Comparison of ENCODE assay signal across 12 cellular contexts in the genomic region with DNA sequence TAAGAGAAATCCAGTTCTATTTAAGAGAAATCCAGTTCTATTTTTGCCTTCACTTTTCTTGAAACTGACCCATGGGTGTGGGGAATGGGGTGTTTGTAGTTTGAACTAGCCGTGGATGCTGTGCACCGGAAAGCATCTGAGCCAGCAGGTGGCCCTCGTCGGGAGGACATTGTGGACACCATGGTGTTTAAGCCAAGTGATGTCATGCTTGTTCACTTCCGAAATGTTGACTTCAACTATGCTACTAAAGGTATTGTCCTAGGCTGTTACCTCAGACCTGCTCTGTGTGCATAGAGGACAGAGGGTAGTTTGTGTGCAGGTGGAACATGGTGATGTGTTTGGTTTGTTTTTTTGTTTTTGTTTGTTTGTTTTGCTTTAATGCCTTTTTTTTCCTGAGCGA. TPM values are rescaled to one million over a fixed set of nuclear protein-coding genes. Genes with fewer than 3 reads are reported as not detected.
A peak's percentile ranks its signal among the peaks of the same experiment; 100 is the strongest.
DNase-seq lines count a peak whose midpoint lies in the region; ATAC-seq and TF ChIP-seq lines count a peak whose summit lies in the region.
"Had no signal": no experiment of that assay in that cellular context is flagged by ENCODE, and none has a peak within 500 bp of the region (broad histone marks: within the 10 kb centered on the region; RNA-seq: fewer than 3 reads in every experiment).

No MANE protein-coding gene starts in this region.

- H3K27ac ChIP-seq in RWPE2 (ENCODE audit: poor library complexity, severe bottlenecking) (no peak overlapping the region), endodermal cell (ENCODE audit: low read depth, low read length) (no peak overlapping the region)
- H3K27ac ChIP-seq: upper lobe of left lung had no signal

- no peaks in the 10 kb centered on the region for H3K9me3 Mint-ChIP-seq in T-helper 2 cell treated with Interferon-gamma antibody and Interleukin-4, amounts not matched to agents 5 μg/mL and 100 μg/mL, for 36 hours
- H3K9me3 Mint-ChIP-seq in endodermal cell = no peaks in the 10 kb centered on the region
- no peaks in the 10 kb centered on the region for H3K9me3 Mint-ChIP-seq in osteocyte (ENCODE audit: unreplicated experiment)

- no peaks in the 10 kb centered on the region for H3K9me3 ChIP-seq in RWPE2 (ENCODE audit: severe bottlenecking)
- no peaks in the 10 kb centered on the region for H3K9me3 ChIP-seq in endodermal cell (ENCODE audit: control insufficient read depth, low read length)
- H3K9me3 ChIP-seq: HAP-1, upper lobe of left lung had no signal

- peak overlapping the region; percentile 60 for H3K4me3 Mint-ChIP-seq in T-helper 2 cell treated with Interferon-gamma antibody and Interleukin-4, amounts not matched to agents 5 μg/mL and 100 μg/mL, for 36 hours
- H3K4me3 Mint-ChIP-seq in endodermal cell (peak overlapping the region; percentile 90), osteocyte (ENCODE audit: unreplicated experiment) (peak overlapping the region; percentile 97)

- 86 to 92% methylated on average over 1 to 6 of the region's 6 CpGs for WGBS in endodermal cell (ENCODE audit: insufficient coverage in 1 of 2, insufficient read length in 1 of 2), 2 experiments

- H3K27ac Mint-ChIP-seq in T-helper 2 cell treated with Interferon-gamma antibody and Interleukin-4, amounts not matched to agents 5 μg/mL and 100 μg/mL, for 36 hours = peak overlapping the region; percentile 15
- H3K27ac Mint-ChIP-seq in endodermal cell (peak overlapping the region; percentile 85), osteocyte (ENCODE audit: unreplicated experiment) (peak overlapping the region; percentile 5)

- ATAC-seq in RWPE2 (ENCODE audit: low read depth) = no peak

- H3K27me3 Mint-ChIP-seq in T-helper 2 cell treated with Interferon-gamma antibody and Interleukin-4, amounts not matched to agents 5 μg/mL and 100 μg/mL, for 36 hours (ENCODE audit: low read depth) = no peaks in the 10 kb centered on the region
- H3K27me3 Mint-ChIP-seq in endodermal cell (ENCODE audit: insufficient read depth) = no peaks in the 10 kb centered on the region
- no peaks in the 10 kb centered on the region for H3K27me3 Mint-ChIP-seq in osteocyte (ENCODE audit: unreplicated experiment)

- H3K4me1 ChIP-seq in RWPE2 (ENCODE audit: insufficient read depth, poor library complexity, severe bottlenecking) (peaks cover 13% of the 10 kb centered on the region), endodermal cell (ENCODE audit: control insufficient read depth, insufficient read depth, low read length) (no peaks in the 10 kb centered on the region)

- H3K9ac ChIP-seq in endodermal cell (ENCODE audit: extremely low read depth, low read length, poor library complexity, severe bottlenecking) = no peak overlapping the region

- H3K36me3 ChIP-seq in RWPE2 (ENCODE audit: low read depth) (peaks cover 67% of the 10 kb centered on the region), endodermal cell (ENCODE audit: control insufficient read depth, insufficient read depth, low read length) (peaks cover 66% of the 10 kb centered on the region)

- H3K36me3 Mint-ChIP-seq in T-helper 2 cell treated with Interferon-gamma antibody and Interleukin-4, amounts not matched to agents 5 μg/mL and 100 μg/mL, for 36 hours (ENCODE audit: low read depth) = peaks cover 67% of the 10 kb centered on the region
- peaks cover 63% of the 10 kb centered on the region for H3K36me3 Mint-ChIP-seq in endodermal cell (ENCODE audit: low read depth)
- H3K36me3 Mint-ChIP-seq in osteocyte (ENCODE audit: unreplicated experiment) = peaks cover 53% of the 10 kb centered on the region

- DNase-seq in T-helper 2 cell treated with Interferon-gamma antibody and Interleukin-4, amounts not matched to agents 5 μg/mL and 100 μg/mL, for 36 hours (ENCODE audit: low spot score) = no peak
- no peak for DNase-seq in T-helper 2 cell
- DNase-seq in RWPE2 (ENCODE audit: low spot score) = no peak
- no peak for DNase-seq in endodermal cell
- no peak for DNase-seq in osteocyte (ENCODE audit: extremely low spot score, unreplicated experiment)
- no peak for DNase-seq in NCI-H2029 (lab: John Stamatoyannopoulos, UW)
- DNase-seq in NCI-H1694 (lab: John Stamatoyannopoulos, UW) = no peak
- no peak for DNase-seq in cerebellum (ENCODE audit: low spot score)
- DNase-seq: NCI-H2171; stimulated activated CD4-positive, alpha-beta T cell treated with anti-CD3 and anti-CD28 coated beads, Interleukin-2, amount 100 ng/mL, for 48 hours; upper lobe of left lung had no signal

- no peaks in the 10 kb centered on the region for H3K27me3 ChIP-seq in RWPE2 (ENCODE audit: insufficient read depth, poor library complexity, severe bottlenecking)
- H3K27me3 ChIP-seq in endodermal cell (ENCODE audit: control insufficient read depth, insufficient read depth, low read length, poor library complexity, severe bottlenecking) = no peaks in the 10 kb centered on the region
- H3K27me3 ChIP-seq: upper lobe of left lung had no signal

- H3K4me3 ChIP-seq in RWPE2 (ENCODE audit: severe bottlenecking) (no peak overlapping the region), endodermal cell (ENCODE audit: low read length) (peak overlapping the region; percentile 90)
- H3K4me3 ChIP-seq: HAP-1, upper lobe of left lung had no signal

- H3K4me1 Mint-ChIP-seq in T-helper 2 cell treated with Interferon-gamma antibody and Interleukin-4, amounts not matched to agents 5 μg/mL and 100 μg/mL, for 36 hours (ENCODE audit: low read depth) = peaks cover 28% of the 10 kb centered on the region
- peaks cover 25% of the 10 kb centered on the region for H3K4me1 Mint-ChIP-seq in endodermal cell
- H3K4me1 Mint-ChIP-seq in osteocyte (ENCODE audit: unreplicated experiment) = peaks cover 33% of the 10 kb centered on the region

- TF ChIP-seq CTCF in RWPE2 (IDR thresholded peaks at IDR 0.05; ENCODE audit: poor library complexity, severe bottlenecking) (peak; percentile 27), endodermal cell (conservative IDR thresholded peaks at IDR 0.05) (no peak), osteocyte (IDR thresholded peaks at IDR 0.05) (no peak)

RNA-seq across cellular contexts. Expression of gene ATXN2L, which starts 3.3 kb away (rescaled TPM):
- total RNA-seq in endodermal cell (100 to 1,000 TPM; 242 to 264 TPM), osteocyte (208 and 210 TPM in 2 replicates), cerebellum (47.1 TPM)
- polyA plus RNA-seq in endodermal cell (2013, experiment 1 of 2) = 249 TPM
- 202 TPM for polyA plus RNA-seq in endodermal cell (2013, experiment 2 of 2)

RNA-seq across cellular contexts. Expression of gene TUFM, which starts 20.0 kb away (rescaled TPM):
- total RNA-seq in endodermal cell (100 to 1,000 TPM; 158 to 165 TPM), osteocyte (122 and 132 TPM in 2 replicates), cerebellum (43.1 TPM)
- 116 TPM for polyA plus RNA-seq in endodermal cell (2013, experiment 1 of 2)
- polyA plus RNA-seq in endodermal cell (2013, experiment 2 of 2) = 105 TPM

RNA-seq across cellular contexts. Expression of gene SH2B1, which starts 37.5 kb away (rescaled TPM):
- total RNA-seq in endodermal cell (10 to 100 TPM; 56.5 to 63.4 TPM), osteocyte (57.9 and 60.7 TPM in 2 replicates), cerebellum (14.4 TPM)
- 42.6 TPM for polyA plus RNA-seq in endodermal cell (2013, experiment 1 of 2)
- 33.7 TPM for polyA plus RNA-seq in endodermal cell (2013, experiment 2 of 2)

RNA-seq across cellular contexts. Expression of gene ATP2A1, which starts 52.1 kb away (rescaled TPM):
- total RNA-seq in endodermal cell (1 to 10 TPM; 4.7 to 7.7 TPM), osteocyte (0.42 and 0.64 TPM in 2 replicates), cerebellum (0.18 TPM)
- 2.2 TPM for polyA plus RNA-seq in endodermal cell (2013, experiment 1 of 2)
- polyA plus RNA-seq in endodermal cell (2013, experiment 2 of 2) = 3.7 TPM

Comparison
In these comparisons a context has a peak if more than half of its experiments do, and no peak if none do; other contexts are left out.
1. H3K27ac Mint-ChIP-seq: peak in every context shown above with its lines; median percentile 85 in endodermal cell; 15 in T-helper 2 cell treated with Interferon-gamma antibody and Interleukin-4, amounts not matched to agents 5 μg/mL and 100 μg/mL, for 36 hours; 5 in osteocyte.